ENCODE assay signal across 1 cellular context in genomic region chr2:152339762-152340286, GRCh38.
TF ChIP-seq lines count a peak whose summit lies in the region.

No MANE protein-coding gene starts in this region.

TF ChIP-seq in HepG2, 621 proteins besides CTCF, POLR2A, EP300 and RAD21:
- TF ChIP-seq ZNF770 (CRISPR knock-in tag; IDR thresholded peaks at IDR 0.05), result peak; percentile 91
- no peak for TF ChIP-seq POLR2AphosphoS5 (IDR thresholded peaks at IDR 0.05; ENCODE audit: low read depth, low read length)
- peak; percentile 88 for TF ChIP-seq ZNF121 (CRISPR knock-in tag; IDR thresholded peaks at IDR 0.05)
